20 cellular contexts compared by ENCODE assay signal in genomic region chr7:111770116-111770515, GRCh38.
A peak's percentile ranks its signal among the peaks of the same experiment; 100 is the strongest.
DNase-seq lines count a peak whose midpoint lies in the region; ATAC-seq and TF ChIP-seq lines count a peak whose summit lies in the region.
"Had no signal": no experiment of that assay in that cellular context is flagged by ENCODE, and none has a peak within 500 bp of the region (broad histone marks: within the 10 kb centered on the region; RNA-seq: fewer than 3 reads in every experiment).

No MANE protein-coding gene starts in this region.

- H4K20me1 ChIP-seq in GM23338 (replicated peaks; ENCODE audit: insufficient read depth): no peaks in the 10 kb centered on the region

- no peak overlapping the region for H3K4me2 ChIP-seq in GM23338
- H3K4me2 ChIP-seq: A549 had no signal

- peaks cover 19% of the 10 kb centered on the region; the same call in 1 of the 2 replicates for H3K4me1 ChIP-seq in GM23338 (ENCODE audit: insufficient read depth)
- H3K4me1 ChIP-seq: A549, HAP-1 had no signal

- H3K79me2 ChIP-seq in GM23338 (replicated peaks; ENCODE audit: insufficient read depth): no peaks in the 10 kb centered on the region

- peaks cover 5% of the 10 kb centered on the region for H3K27me3 Mint-ChIP-seq in GM23338 (ENCODE audit: insufficient read depth, low read depth, poor library complexity)

- H3K36me3 ChIP-seq in GM23338 (ENCODE audit: insufficient read depth): no peaks in the 10 kb centered on the region
- H3K36me3 ChIP-seq: HAP-1 had no signal

- no peak overlapping the region for H2AFZ ChIP-seq in GM23338

- peaks cover 36% of the 10 kb centered on the region for H3K36me3 Mint-ChIP-seq in GM23338 (ENCODE audit: low read depth)
- H3K36me3 Mint-ChIP-seq: CD4-positive, alpha-beta memory T cell had no signal

- TF ChIP-seq CTCF in GM23338 (conservative IDR thresholded peaks at IDR 0.05; ENCODE audit: low read depth in 2 of 2): no peak

- H3F3A ChIP-seq in GM23338 (replicated peaks; ENCODE audit: low read depth): no peaks in the 10 kb centered on the region

- H3K9me2 ChIP-seq in GM23338 (ENCODE audit: insufficient read depth): no peaks in the 10 kb centered on the region

- peaks cover 28% of the 10 kb centered on the region for H3K4me1 Mint-ChIP-seq in GM23338
- H3K4me1 Mint-ChIP-seq: CD4-positive, alpha-beta memory T cell had no signal

- DNase-seq in GM23338 (ENCODE audit: low spot score) (no peak), NCI-H2227 treated with DMSO at 0.1 percent for 48 hours (lab: John Stamatoyannopoulos, UW) (peak; percentile 70), caudate nucleus (lab: John Stamatoyannopoulos, UW) (peak in 2 of 61 donors; percentile 19 to 22), hypothalamus (lab: John Stamatoyannopoulos, UW) (no peak)
- no peak for DNase-seq in stimulated activated CD4-positive, alpha-beta T cell treated with anti-CD3 and anti-CD28 coated beads, Interleukin-4, amount 100 ng/mL, for 24 hours
- no peak for DNase-seq in activated naive CD4-positive, alpha-beta T cell treated with Interleukin-2 at 50 U/mL for 16 hours
- DNase-seq: 8988T; ACHN; AML-193; C1 segment of cervical spinal cord; Calu3; CD4-positive, alpha-beta memory T cell; COR-L47; DMS53; DMS79 treated with DMSO at 0.1 percent for 48 hours; GF-D8; GOT3 had no signal

- H3K4me3 Mint-ChIP-seq in GM23338: no peak overlapping the region
- H3K4me3 Mint-ChIP-seq: CD4-positive, alpha-beta memory T cell had no signal

- H3K27ac ChIP-seq in GM23338 (ENCODE audit: low read depth) (no peak overlapping the region), caudate nucleus (ENCODE audit: low read depth, low read length) (peak overlapping the region; percentile 14)
- H3K27ac ChIP-seq: A549 had no signal

- ATAC-seq in GM23338 (no peak), HG03159 (IDR thresholded peaks at IDR 0.05; ENCODE audit: unreplicated experiment) (no peak)
- ATAC-seq: A549 had no signal

- H3K27ac Mint-ChIP-seq in GM23338: peak overlapping the region; percentile 73
- H3K27ac Mint-ChIP-seq: CD4-positive, alpha-beta memory T cell had no signal

- H3K27me3 ChIP-seq in GM23338 (ENCODE audit: insufficient read depth): no peaks in the 10 kb centered on the region

- no peak overlapping the region for H3K4me3 ChIP-seq in GM23338
- H3K4me3 ChIP-seq: A549, HAP-1 had no signal

- no peaks in the 10 kb centered on the region for H3K9me3 Mint-ChIP-seq in GM23338

TF ChIP-seq in GM23338, 12 proteins besides CTCF, POLR2A, EP300 and RAD21:
- TF ChIP-seq, protein P1, sequence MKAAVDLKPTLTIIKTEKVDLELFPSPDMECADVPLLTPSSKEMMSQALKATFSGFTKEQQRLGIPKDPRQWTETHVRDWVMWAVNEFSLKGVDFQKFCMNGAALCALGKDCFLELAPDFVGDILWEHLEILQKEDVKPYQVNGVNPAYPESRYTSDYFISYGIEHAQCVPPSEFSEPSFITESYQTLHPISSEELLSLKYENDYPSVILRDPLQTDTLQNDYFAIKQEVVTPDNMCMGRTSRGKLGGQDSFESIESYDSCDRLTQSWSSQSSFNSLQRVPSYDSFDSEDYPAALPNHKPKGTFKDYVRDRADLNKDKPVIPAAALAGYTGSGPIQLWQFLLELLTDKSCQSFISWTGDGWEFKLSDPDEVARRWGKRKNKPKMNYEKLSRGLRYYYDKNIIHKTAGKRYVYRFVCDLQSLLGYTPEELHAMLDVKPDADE (IDR thresholded peaks at IDR 0.05): no peak
- TF ChIP-seq ZNF114 (CRISPR knock-in tag; IDR thresholded peaks at IDR 0.05) (no peak), REST (IDR thresholded peaks at IDR 0.05; ENCODE audit: unreplicated experiment) (no peak), CREB1 (CRISPR knock-in tag; IDR thresholded peaks at IDR 0.05; ENCODE audit: low read depth) (no peak), STAT1 (IDR thresholded peaks at IDR 0.05; ENCODE audit: unreplicated experiment) (no peak), EZH2phosphoT487 (IDR thresholded peaks at IDR 0.05; ENCODE audit: unreplicated experiment) (no peak), POLR2AphosphoS5 (IDR thresholded peaks at IDR 0.05; ENCODE audit: low read depth) (no peak)
TF ChIP-seq in GM23338: peak in this region for 0.
